ENCODE assay signal across 12 cellular contexts in genomic region chr11:128776088-128776433, GRCh38.
DNase-seq lines count a peak whose midpoint lies in the region; ATAC-seq lines count a peak whose summit lies in the region.
"Had no signal": no experiment of that assay in that cellular context is flagged by ENCODE, and none has a peak within 500 bp of the region (broad histone marks: within the 10 kb centered on the region; RNA-seq: fewer than 3 reads in every experiment).

No MANE protein-coding gene starts in this region.

- peaks cover 48% of the 10 kb centered on the region for H3K4me1 Mint-ChIP-seq in activated CD4-positive, alpha-beta T cell treated with anti-CD3 and anti-CD28 coated beads for 36 hours
- peaks cover 63 to 76% of the 10 kb centered on the region in 2 donors for H3K4me1 Mint-ChIP-seq in effector memory CD8-positive, alpha-beta T cell (ENCODE audit: low read depth in 2 of 2)

- intact Hi-C loops in activated CD4-positive, alpha-beta T cell treated with anti-CD3 and anti-CD28 coated beads for 36 hours (cut with DNase I, micrococcal nuclease), result loop anchor here in 1 of 2 experiments (2.0 kb wide), 2 partner anchors 55 to 603 kb away; no protein-coding TSS in a partner anchor

- H3K9me3 Mint-ChIP-seq in activated CD4-positive, alpha-beta T cell treated with anti-CD3 and anti-CD28 coated beads for 36 hours (ENCODE audit: low read depth), result no peaks in the 10 kb centered on the region
- H3K9me3 Mint-ChIP-seq in effector memory CD8-positive, alpha-beta T cell, result no peaks in the 10 kb centered on the region

- H3K27me3 Mint-ChIP-seq in activated CD4-positive, alpha-beta T cell treated with anti-CD3 and anti-CD28 coated beads for 36 hours, result no peaks in the 10 kb centered on the region
- H3K27me3 Mint-ChIP-seq in effector memory CD8-positive, alpha-beta T cell, result no peaks in the 10 kb centered on the region

- ATAC-seq in activated CD4-positive, alpha-beta T cell treated with anti-CD3 and anti-CD28 coated beads for 36 hours, result peak; percentile 68
- ATAC-seq in effector memory CD8-positive, alpha-beta T cell (replicated peaks), result peak; percentile 79

- POLR2A ChIA-PET in activated CD4-positive, alpha-beta T cell treated with anti-CD3 and anti-CD28 coated beads for 36 hours (lab: Charles Lee), result interaction anchor here (0.6 kb wide), 1 partner anchor 604 kb away, joined by 3 read pairs; no protein-coding TSS in a partner anchor

- H3K27ac Mint-ChIP-seq in activated CD4-positive, alpha-beta T cell treated with anti-CD3 and anti-CD28 coated beads for 36 hours, result peak overlapping the region; percentile 63
- peak overlapping the region; percentile 84 to 95 for H3K27ac Mint-ChIP-seq in effector memory CD8-positive, alpha-beta T cell

- CTCF ChIA-PET in activated CD4-positive, alpha-beta T cell treated with anti-CD3 and anti-CD28 coated beads for 36 hours (lab: Charles Lee), result interaction anchor here (0.6 to 3.6 kb wide), 19 partner anchors 8 to 618 kb away, joined by 3 to 14 read pairs (median 3); no protein-coding TSS in a partner anchor

- H3K36me3 Mint-ChIP-seq in activated CD4-positive, alpha-beta T cell treated with anti-CD3 and anti-CD28 coated beads for 36 hours (ENCODE audit: low read depth), result peaks cover 58% of the 10 kb centered on the region
- peaks cover 83% of the 10 kb centered on the region for H3K36me3 Mint-ChIP-seq in effector memory CD8-positive, alpha-beta T cell (ENCODE audit: insufficient read depth)

- H3K4me3 Mint-ChIP-seq in activated CD4-positive, alpha-beta T cell treated with anti-CD3 and anti-CD28 coated beads for 36 hours, result no peak overlapping the region
- peak overlapping the region; percentile 40 to 48 for H3K4me3 Mint-ChIP-seq in effector memory CD8-positive, alpha-beta T cell

- peak; percentile 53 for DNase-seq in activated CD4-positive, alpha-beta T cell treated with anti-CD3 and anti-CD28 coated beads for 36 hours
- DNase-seq in activated CD4-positive, alpha-beta T cell treated with anti-CD3 and anti-CD28 coated beads for 1 hour, result no peak
- peak; percentile 35 for DNase-seq in activated T-cell treated with anti-CD3 and anti-CD28 coated beads, Interleukin-2, amount 50 U/mL, for 1 hour
- peak; percentile 21 to 25 (median 22) for DNase-seq in effector memory CD8-positive, alpha-beta T cell
- DNase-seq in stimulated activated naive CD4-positive, alpha-beta T cell (lab: John Stamatoyannopoulos, UW), result peak; percentile 12 to 42 (median 33)
- no peak for DNase-seq in dedifferentiated amniotic fluid mesenchymal stem cell (ENCODE audit: extremely low spot score)
- DNase-seq in superior temporal gyrus (ENCODE audit: extremely low spot score), result no peak
- DNase-seq in AML-193 (lab: John Stamatoyannopoulos, UW), result no peak
- DNase-seq: adrenal gland, heart right ventricle, NCI-H2081, T1000 had no signal

Comparison
In these comparisons a context has a peak if more than half of its experiments do, and no peak if none do; other contexts are left out.
1. DNase-seq: peak in activated CD4-positive, alpha-beta T cell treated with anti-CD3 and anti-CD28 coated beads for 36 hours (single experiment), activated T-cell treated with anti-CD3 and anti-CD28 coated beads, Interleukin-2, amount 50 U/mL, for 1 hour (single experiment), effector memory CD8-positive, alpha-beta T cell (3 of 3) and stimulated activated naive CD4-positive, alpha-beta T cell (6 of 6); none in activated CD4-positive, alpha-beta T cell treated with anti-CD3 and anti-CD28 coated beads for 1 hour (single experiment), dedifferentiated amniotic fluid mesenchymal stem cell (single experiment), superior temporal gyrus (single experiment) and AML-193 (0 of 2).